ENCODE assay signal across 1 cellular context in the genomic region with DNA sequence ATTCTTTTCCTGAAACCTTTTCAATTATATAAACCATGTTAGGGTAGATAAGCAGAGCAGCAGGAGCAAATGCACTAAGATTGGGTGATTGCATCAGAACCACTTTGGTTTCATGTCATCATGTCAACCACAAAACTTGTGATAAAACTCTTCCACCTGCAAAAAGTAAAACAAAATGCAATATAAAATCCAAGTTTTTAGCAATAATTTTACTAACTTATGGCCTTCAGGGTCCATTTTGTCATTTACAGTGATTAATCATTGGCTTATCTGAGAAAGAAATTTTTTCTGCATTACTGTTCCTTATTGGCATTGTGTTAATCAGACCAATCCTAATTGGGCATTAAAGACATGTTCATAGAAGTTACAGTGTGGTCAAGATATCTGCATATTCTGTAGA.
TF ChIP-seq lines count a peak whose summit lies in the region.

No MANE protein-coding gene starts in this region.

TF ChIP-seq in SK-N-SH treated with all-trans-retinoic acid at 6 μM for 48 hours, 23 proteins besides CTCF, POLR2A, EP300 and RAD21 (continued from another document):
- TF ChIP-seq, protein P1, sequence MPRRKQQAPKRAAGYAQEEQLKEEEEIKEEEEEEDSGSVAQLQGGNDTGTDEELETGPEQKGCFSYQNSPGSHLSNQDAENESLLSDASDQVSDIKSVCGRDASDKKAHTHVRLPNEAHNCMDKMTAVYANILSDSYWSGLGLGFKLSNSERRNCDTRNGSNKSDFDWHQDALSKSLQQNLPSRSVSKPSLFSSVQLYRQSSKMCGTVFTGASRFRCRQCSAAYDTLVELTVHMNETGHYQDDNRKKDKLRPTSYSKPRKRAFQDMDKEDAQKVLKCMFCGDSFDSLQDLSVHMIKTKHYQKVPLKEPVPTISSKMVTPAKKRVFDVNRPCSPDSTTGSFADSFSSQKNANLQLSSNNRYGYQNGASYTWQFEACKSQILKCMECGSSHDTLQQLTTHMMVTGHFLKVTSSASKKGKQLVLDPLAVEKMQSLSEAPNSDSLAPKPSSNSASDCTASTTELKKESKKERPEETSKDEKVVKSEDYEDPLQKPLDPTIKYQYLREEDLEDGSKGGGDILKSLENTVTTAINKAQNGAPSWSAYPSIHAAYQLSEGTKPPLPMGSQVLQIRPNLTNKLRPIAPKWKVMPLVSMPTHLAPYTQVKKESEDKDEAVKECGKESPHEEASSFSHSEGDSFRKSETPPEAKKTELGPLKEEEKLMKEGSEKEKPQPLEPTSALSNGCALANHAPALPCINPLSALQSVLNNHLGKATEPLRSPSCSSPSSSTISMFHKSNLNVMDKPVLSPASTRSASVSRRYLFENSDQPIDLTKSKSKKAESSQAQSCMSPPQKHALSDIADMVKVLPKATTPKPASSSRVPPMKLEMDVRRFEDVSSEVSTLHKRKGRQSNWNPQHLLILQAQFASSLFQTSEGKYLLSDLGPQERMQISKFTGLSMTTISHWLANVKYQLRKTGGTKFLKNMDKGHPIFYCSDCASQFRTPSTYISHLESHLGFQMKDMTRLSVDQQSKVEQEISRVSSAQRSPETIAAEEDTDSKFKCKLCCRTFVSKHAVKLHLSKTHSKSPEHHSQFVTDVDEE (CRISPR knock-in tag; IDR thresholded peaks at IDR 0.05) = no peak
- TF ChIP-seq ARNTL (CRISPR knock-in tag; IDR thresholded peaks at IDR 0.05; ENCODE audit: borderline replicate concordance, low read depth) = no peak
